ENCODE assay signal across 1 cellular context in genomic region chr17:59829217-59830006, GRCh38.
TF ChIP-seq lines count a peak whose summit lies in the region.

No MANE protein-coding gene starts in this region.

TF ChIP-seq in HepG2, 621 proteins besides CTCF, POLR2A, EP300 and RAD21 (continued from another document and continues in another):
- TF ChIP-seq ZFP91 (CRISPR knock-in tag; IDR thresholded peaks at IDR 0.05; ENCODE audit: borderline replicate concordance) (no peak), ZBTB42 (CRISPR knock-in tag; IDR thresholded peaks at IDR 0.05) (no peak), ZNF296 (CRISPR knock-in tag; conservative IDR thresholded peaks at IDR 0.05) (no peak), STAT5B (CRISPR knock-in tag; IDR thresholded peaks at IDR 0.05) (no peak), ZNF232 (CRISPR knock-in tag; IDR thresholded peaks at IDR 0.05; ENCODE audit: borderline replicate concordance) (no peak), NR2F6 (IDR thresholded peaks at IDR 0.05) (no peak; the same call in 1 of the 2 replicates), NR2F6 (CRISPR knock-in tag; IDR thresholded peaks at IDR 0.05) (no peak; the same call in 1 of the 2 replicates), ZNF335 (CRISPR knock-in tag; IDR thresholded peaks at IDR 0.05) (no peak), UBTF (CRISPR knock-in tag; IDR thresholded peaks at IDR 0.05) (no peak), KDM6A (CRISPR knock-in tag; IDR thresholded peaks at IDR 0.05; ENCODE audit: low read depth) (0 out of 2 replicates have a peak, but pooled peaks have one; percentile 16), ZKSCAN8 (CRISPR knock-in tag; IDR thresholded peaks at IDR 0.05; ENCODE audit: borderline replicate concordance) (no peak), AHR (CRISPR knock-in tag; IDR thresholded peaks at IDR 0.05) (no peak), HOXA7 (CRISPR knock-in tag; IDR thresholded peaks at IDR 0.05) (no peak), ZNF749 (CRISPR knock-in tag; IDR thresholded peaks at IDR 0.05; ENCODE audit: borderline replicate concordance) (no peak), SMYD3 (CRISPR knock-in tag; IDR thresholded peaks at IDR 0.05) (peak; percentile 27; the same call in 1 of the 2 replicates), ZNF431 (CRISPR knock-in tag; IDR thresholded peaks at IDR 0.05; ENCODE audit: borderline replicate concordance, low read depth) (no peak), TFDP1 (CRISPR knock-in tag; IDR thresholded peaks at IDR 0.05; ENCODE audit: borderline replicate concordance) (no peak), RBAK (CRISPR knock-in tag; IDR thresholded peaks at IDR 0.05) (no peak), ZNF616 (CRISPR knock-in tag; IDR thresholded peaks at IDR 0.05; ENCODE audit: low read depth) (no peak), ZFY (CRISPR knock-in tag; IDR thresholded peaks at IDR 0.05) (no peak), ZFX (CRISPR knock-in tag; IDR thresholded peaks at IDR 0.05; ENCODE audit: low read depth) (0 out of 2 replicates have a peak, but pooled peaks have one; percentile 23), PLRG1 (conservative IDR thresholded peaks at IDR 0.05) (no peak), SMAD3 (CRISPR knock-in tag; IDR thresholded peaks at IDR 0.05) (no peak), SP5 (CRISPR knock-in tag; IDR thresholded peaks at IDR 0.05; ENCODE audit: borderline replicate concordance, low read depth) (no peak), MIER3 (CRISPR knock-in tag; IDR thresholded peaks at IDR 0.05; ENCODE audit: borderline replicate concordance) (no peak), POLR2AphosphoS2 (IDR thresholded peaks at IDR 0.05; ENCODE audit: low read depth, low read length) (no peak), SNAPC2 (CRISPR knock-in tag; IDR thresholded peaks at IDR 0.05) (no peak), ZBTB14 (CRISPR knock-in tag; IDR thresholded peaks at IDR 0.05) (no peak), NFKBIZ (CRISPR knock-in tag; IDR thresholded peaks at IDR 0.05) (0 out of 2 replicates have a peak, but pooled peaks have one; percentile 29), STAG1 (CRISPR knock-in tag; IDR thresholded peaks at IDR 0.05) (no peak; the same call in 1 of the 2 replicates), ZNF430 (CRISPR knock-in tag; IDR thresholded peaks at IDR 0.05) (0 out of 2 replicates have a peak, but pooled peaks have one; percentile 31), REL (CRISPR knock-in tag; conservative IDR thresholded peaks at IDR 0.05) (no peak), ZNF501 (CRISPR knock-in tag; IDR thresholded peaks at IDR 0.05) (no peak), ELF1 (CRISPR knock-in tag; IDR thresholded peaks at IDR 0.05) (no peak), ZNF121 (CRISPR knock-in tag; IDR thresholded peaks at IDR 0.05) (no peak), ATF7 (IDR thresholded peaks at IDR 0.05) (no peak), ATF7 (CRISPR knock-in tag; IDR thresholded peaks at IDR 0.05) (no peak), FOXM1 (CRISPR knock-in tag; IDR thresholded peaks at IDR 0.05) (no peak), GMEB1 (CRISPR knock-in tag; IDR thresholded peaks at IDR 0.05; ENCODE audit: borderline replicate concordance) (no peak), ZNF792 (CRISPR knock-in tag; IDR thresholded peaks at IDR 0.05) (peak; percentile 21; the same call in 1 of the 2 replicates), ZBTB1 (CRISPR knock-in tag; IDR thresholded peaks at IDR 0.05; ENCODE audit: borderline replicate concordance) (no peak), HMGXB3 (CRISPR knock-in tag; IDR thresholded peaks at IDR 0.05; ENCODE audit: borderline replicate concordance) (no peak)
- TF ChIP-seq, protein P1, sequence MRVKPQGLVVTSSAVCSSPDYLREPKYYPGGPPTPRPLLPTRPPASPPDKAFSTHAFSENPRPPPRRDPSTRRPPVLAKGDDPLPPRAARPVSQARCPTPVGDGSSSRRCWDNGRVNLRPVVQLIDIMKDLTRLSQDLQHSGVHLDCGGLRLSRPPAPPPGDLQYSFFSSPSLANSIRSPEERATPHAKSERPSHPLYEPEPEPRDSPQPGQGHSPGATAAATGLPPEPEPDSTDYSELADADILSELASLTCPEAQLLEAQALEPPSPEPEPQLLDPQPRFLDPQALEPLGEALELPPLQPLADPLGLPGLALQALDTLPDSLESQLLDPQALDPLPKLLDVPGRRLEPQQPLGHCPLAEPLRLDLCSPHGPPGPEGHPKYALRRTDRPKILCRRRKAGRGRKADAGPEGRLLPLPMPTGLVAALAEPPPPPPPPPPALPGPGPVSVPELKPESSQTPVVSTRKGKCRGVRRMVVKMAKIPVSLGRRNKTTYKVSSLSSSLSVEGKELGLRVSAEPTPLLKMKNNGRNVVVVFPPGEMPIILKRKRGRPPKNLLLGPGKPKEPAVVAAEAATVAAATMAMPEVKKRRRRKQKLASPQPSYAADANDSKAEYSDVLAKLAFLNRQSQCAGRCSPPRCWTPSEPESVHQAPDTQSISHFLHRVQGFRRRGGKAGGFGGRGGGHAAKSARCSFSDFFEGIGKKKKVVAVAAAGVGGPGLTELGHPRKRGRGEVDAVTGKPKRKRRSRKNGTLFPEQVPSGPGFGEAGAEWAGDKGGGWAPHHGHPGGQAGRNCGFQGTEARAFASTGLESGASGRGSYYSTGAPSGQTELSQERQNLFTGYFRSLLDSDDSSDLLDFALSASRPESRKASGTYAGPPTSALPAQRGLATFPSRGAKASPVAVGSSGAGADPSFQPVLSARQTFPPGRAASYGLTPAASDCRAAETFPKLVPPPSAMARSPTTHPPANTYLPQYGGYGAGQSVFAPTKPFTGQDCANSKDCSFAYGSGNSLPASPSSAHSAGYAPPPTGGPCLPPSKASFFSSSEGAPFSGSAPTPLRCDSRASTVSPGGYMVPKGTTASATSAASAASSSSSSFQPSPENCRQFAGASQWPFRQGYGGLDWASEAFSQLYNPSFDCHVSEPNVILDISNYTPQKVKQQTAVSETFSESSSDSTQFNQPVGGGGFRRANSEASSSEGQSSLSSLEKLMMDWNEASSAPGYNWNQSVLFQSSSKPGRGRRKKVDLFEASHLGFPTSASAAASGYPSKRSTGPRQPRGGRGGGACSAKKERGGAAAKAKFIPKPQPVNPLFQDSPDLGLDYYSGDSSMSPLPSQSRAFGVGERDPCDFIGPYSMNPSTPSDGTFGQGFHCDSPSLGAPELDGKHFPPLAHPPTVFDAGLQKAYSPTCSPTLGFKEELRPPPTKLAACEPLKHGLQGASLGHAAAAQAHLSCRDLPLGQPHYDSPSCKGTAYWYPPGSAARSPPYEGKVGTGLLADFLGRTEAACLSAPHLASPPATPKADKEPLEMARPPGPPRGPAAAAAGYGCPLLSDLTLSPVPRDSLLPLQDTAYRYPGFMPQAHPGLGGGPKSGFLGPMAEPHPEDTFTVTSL (CRISPR knock-in tag; IDR thresholded peaks at IDR 0.05; ENCODE audit: borderline replicate concordance) = peak; percentile 75; the same call in 1 of the 2 replicates
- TF ChIP-seq, protein P2, sequence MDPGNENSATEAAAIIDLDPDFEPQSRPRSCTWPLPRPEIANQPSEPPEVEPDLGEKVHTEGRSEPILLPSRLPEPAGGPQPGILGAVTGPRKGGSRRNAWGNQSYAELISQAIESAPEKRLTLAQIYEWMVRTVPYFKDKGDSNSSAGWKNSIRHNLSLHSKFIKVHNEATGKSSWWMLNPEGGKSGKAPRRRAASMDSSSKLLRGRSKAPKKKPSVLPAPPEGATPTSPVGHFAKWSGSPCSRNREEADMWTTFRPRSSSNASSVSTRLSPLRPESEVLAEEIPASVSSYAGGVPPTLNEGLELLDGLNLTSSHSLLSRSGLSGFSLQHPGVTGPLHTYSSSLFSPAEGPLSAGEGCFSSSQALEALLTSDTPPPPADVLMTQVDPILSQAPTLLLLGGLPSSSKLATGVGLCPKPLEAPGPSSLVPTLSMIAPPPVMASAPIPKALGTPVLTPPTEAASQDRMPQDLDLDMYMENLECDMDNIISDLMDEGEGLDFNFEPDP (CRISPR knock-in tag; conservative IDR thresholded peaks at IDR 0.05) = no peak
